In the genomic region with DNA sequence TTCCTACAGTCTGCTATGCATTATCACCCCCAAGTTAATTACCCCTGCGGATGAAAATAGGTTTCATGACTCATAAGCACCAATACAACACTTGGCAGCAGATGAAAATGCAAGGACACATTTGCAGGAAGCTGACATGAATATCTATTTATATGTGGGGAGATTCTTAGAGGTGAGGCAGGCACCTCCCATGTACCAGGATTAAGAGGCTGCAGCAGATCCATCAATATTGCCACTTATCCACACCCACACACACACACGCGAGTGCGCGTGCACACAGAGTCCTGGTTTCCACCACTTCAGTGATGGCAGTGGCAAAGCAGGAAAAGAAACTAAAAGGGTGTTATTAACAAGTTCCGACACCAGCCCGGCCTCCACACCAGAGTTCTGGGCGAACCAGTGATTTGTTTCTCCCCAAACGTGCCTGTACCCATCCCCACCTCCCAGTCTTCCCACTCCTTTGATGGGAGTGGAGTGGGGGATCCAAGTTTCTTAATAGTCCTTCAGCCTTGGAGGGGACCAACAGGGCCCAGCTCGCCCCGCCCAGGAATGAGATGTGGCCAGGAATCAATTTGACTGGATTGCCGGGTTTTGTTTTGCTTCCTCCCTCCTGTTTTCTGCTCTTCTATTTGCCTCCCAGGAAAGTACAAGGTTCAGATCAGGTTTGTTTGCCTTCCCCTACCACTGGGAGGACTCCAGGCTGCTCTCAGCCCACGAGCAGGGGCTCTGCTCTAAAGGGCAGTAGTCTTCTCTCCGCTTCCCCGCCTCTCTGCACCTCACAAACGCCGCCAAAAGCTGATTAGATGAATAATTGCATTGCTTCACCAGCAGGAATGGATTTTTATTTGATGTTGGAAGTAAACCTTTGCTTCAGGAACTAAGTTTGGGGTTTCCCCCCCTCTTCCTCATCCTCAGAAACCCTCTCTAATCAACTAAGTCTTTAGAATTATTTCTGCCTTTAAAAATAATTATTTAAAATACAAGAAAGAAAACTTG, we compare ENCODE assay signal across 1 cellular context.
A peak's percentile ranks its signal among the peaks of the same experiment; 100 is the strongest.
TF ChIP-seq lines count a peak whose summit lies in the region.

No MANE protein-coding gene starts in this region.

TF ChIP-seq in HepG2, 621 proteins besides CTCF, POLR2A, EP300 and RAD21 (continued from another document and continues in another):
- no peak for TF ChIP-seq GLI4 (CRISPR knock-in tag; IDR thresholded peaks at IDR 0.05; ENCODE audit: borderline replicate concordance)
- no peak for TF ChIP-seq ZNF556 (CRISPR knock-in tag; IDR thresholded peaks at IDR 0.05; ENCODE audit: borderline replicate concordance)
- no peak for TF ChIP-seq MAF1 (CRISPR knock-in tag; IDR thresholded peaks at IDR 0.05; ENCODE audit: borderline replicate concordance)
- TF ChIP-seq ZNF44 (CRISPR knock-in tag; IDR thresholded peaks at IDR 0.05): no peak
- peak; percentile 56; the same call in 1 of the 2 replicates for TF ChIP-seq MIXL1 (CRISPR knock-in tag; IDR thresholded peaks at IDR 0.05)
- peak; percentile 88 for TF ChIP-seq BCL6 (CRISPR knock-in tag; IDR thresholded peaks at IDR 0.05)
- TF ChIP-seq ZSCAN31 (CRISPR knock-in tag; IDR thresholded peaks at IDR 0.05; ENCODE audit: low read depth): 0 out of 2 replicates have a peak, but pooled peaks have one; percentile 52
- TF ChIP-seq, protein P1, sequence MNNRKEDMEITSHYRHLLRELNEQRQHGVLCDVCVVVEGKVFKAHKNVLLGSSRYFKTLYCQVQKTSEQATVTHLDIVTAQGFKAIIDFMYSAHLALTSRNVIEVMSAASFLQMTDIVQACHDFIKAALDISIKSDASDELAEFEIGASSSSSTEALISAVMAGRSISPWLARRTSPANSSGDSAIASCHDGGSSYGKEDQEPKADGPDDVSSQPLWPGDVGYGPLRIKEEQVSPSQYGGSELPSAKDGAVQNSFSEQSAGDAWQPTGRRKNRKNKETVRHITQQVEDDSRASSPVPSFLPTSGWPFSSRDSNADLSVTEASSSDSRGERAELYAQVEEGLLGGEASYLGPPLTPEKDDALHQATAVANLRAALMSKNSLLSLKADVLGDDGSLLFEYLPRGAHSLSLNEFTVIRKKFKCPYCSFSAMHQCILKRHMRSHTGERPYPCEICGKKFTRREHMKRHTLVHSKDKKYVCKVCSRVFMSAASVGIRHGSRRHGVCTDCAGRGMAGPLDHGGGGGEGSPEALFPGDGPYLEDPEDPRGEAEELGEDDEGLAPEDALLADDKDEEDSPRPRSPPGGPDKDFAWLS (CRISPR knock-in tag; IDR thresholded peaks at IDR 0.05; ENCODE audit: borderline replicate concordance): no peak
- TF ChIP-seq, protein P2, sequence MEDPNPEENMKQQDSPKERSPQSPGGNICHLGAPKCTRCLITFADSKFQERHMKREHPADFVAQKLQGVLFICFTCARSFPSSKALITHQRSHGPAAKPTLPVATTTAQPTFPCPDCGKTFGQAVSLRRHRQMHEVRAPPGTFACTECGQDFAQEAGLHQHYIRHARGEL (CRISPR knock-in tag; IDR thresholded peaks at IDR 0.05): no peak
- TF ChIP-seq HDAC2 (CRISPR knock-in tag; IDR thresholded peaks at IDR 0.05): peak; percentile 61; the same call in 1 of the 2 replicates
- peak; percentile 75 for TF ChIP-seq ASH2L (IDR thresholded peaks at IDR 0.05; ENCODE audit: insufficient read length, low read depth, low read length)
- TF ChIP-seq NR3C1 (CRISPR knock-in tag; IDR thresholded peaks at IDR 0.05): no peak
- TF ChIP-seq ZNF354B (CRISPR knock-in tag; IDR thresholded peaks at IDR 0.05): no peak
- 0 out of 2 replicates have a peak, but pooled peaks have one; percentile 58 for TF ChIP-seq ZSCAN21 (CRISPR knock-in tag; IDR thresholded peaks at IDR 0.05; ENCODE audit: borderline replicate concordance)
- no peak for TF ChIP-seq ZFP62 (CRISPR knock-in tag; IDR thresholded peaks at IDR 0.05)
- TF ChIP-seq ZSCAN30 (CRISPR knock-in tag; IDR thresholded peaks at IDR 0.05): no peak
- TF ChIP-seq, protein P3, sequence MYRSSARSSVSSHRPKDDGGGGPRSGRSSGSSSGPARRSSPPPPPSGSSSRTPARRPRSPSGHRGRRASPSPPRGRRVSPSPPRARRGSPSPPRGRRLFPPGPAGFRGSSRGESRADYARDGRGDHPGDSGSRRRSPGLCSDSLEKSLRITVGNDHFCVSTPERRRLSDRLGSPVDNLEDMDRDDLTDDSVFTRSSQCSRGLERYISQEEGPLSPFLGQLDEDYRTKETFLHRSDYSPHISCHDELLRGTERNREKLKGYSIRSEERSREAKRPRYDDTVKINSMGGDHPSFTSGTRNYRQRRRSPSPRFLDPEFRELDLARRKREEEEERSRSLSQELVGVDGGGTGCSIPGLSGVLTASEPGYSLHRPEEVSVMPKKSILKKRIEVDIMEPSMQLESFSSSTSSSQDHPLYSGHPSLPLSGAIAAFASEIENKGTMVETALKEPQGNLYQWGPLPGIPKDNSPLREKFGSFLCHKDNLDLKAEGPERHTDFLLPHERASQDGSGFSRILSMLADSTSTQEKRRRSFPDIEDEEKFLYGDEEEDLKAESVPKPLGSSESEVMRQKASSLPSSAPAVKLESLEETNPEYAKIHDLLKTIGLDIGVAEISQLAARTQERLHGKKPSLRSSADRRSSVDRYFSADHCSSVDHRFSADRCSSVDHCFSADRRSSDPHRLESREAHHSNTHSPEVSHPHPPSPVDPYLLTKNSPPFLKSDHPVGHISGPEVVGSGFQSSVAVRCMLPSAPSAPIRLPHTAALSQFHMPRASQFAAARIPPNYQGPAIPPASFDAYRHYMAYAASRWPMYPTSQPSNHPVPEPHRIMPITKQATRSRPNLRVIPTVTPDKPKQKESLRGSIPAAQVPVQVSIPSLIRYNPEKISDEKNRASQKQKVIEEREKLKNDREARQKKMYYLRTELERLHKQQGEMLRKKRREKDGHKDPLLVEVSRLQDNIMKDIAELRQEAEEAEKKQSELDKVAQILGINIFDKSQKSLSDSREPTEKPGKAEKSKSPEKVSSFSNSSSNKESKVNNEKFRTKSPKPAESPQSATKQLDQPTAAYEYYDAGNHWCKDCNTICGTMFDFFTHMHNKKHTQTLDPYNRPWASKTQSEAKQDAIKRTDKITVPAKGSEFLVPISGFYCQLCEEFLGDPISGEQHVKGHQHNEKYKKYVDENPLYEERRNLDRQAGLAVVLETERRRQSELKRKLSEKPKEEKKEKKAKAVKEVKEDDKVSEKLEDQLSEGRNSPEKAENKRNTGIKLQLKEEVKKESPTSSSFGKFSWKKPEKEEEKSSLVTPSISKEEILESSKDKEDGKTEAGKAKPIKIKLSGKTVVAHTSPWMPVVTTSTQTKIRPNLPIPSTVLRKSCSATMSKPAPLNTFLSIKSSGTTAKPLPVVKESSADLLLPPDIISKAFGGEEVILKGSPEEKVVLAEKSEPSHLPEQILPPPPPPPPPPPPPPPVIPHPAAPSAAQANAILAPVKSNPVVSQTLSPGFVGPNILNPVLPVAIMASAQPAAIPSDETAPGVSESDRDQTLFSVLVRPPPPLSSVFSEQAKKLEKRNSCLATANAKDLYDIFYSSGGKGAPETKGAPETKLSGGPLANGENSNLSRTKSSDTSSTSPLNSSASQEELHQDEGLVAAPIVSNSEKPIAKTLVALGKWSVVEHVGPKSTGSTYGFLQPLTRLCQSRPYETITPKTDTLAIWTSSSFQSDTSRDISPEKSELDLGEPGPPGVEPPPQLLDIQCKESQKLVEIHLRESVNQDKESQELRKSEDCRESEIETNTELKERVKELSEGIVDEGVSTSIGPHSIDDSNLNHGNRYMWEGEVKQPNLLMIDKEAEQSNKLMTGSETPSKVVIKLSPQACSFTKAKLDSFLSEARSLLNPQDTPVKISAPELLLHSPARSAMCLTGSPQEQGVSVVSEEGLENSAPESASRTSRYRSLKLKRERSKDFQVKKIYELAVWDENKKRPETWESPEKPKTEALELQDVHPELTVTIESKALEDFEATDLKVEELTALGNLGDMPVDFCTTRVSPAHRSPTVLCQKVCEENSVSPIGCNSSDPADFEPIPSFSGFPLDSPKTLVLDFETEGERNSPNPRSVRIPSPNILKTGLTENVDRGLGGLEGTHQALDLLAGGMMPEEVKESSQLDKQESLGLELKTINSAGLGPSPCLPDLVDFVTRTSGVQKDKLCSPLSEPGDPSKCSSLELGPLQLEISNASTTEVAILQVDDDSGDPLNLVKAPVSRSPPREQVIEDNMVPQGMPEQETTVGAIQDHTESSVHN (CRISPR knock-in tag; IDR thresholded peaks at IDR 0.05): no peak
- TF ChIP-seq, protein P4, sequence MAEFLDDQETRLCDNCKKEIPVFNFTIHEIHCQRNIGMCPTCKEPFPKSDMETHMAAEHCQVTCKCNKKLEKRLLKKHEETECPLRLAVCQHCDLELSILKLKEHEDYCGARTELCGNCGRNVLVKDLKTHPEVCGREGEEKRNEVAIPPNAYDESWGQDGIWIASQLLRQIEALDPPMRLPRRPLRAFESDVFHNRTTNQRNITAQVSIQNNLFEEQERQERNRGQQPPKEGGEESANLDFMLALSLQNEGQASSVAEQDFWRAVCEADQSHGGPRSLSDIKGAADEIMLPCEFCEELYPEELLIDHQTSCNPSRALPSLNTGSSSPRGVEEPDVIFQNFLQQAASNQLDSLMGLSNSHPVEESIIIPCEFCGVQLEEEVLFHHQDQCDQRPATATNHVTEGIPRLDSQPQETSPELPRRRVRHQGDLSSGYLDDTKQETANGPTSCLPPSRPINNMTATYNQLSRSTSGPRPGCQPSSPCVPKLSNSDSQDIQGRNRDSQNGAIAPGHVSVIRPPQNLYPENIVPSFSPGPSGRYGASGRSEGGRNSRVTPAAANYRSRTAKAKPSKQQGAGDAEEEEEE (CRISPR knock-in tag; IDR thresholded peaks at IDR 0.05; ENCODE audit: borderline replicate concordance): no peak
- no peak for TF ChIP-seq SRSF1 (optimal IDR thresholded peaks at IDR 0.05; ENCODE audit: low read depth, low read length)
- peak; percentile 73; the same call in 1 of the 2 replicates for TF ChIP-seq GFI1 (CRISPR knock-in tag; IDR thresholded peaks at IDR 0.05; ENCODE audit: borderline replicate concordance)
- TF ChIP-seq, protein P5, sequence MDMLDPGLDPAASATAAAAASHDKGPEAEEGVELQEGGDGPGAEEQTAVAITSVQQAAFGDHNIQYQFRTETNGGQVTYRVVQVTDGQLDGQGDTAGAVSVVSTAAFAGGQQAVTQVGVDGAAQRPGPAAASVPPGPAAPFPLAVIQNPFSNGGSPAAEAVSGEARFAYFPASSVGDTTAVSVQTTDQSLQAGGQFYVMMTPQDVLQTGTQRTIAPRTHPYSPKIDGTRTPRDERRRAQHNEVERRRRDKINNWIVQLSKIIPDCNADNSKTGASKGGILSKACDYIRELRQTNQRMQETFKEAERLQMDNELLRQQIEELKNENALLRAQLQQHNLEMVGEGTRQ (IDR thresholded peaks at IDR 0.05; ENCODE audit: low read depth, low read length): no peak
- TF ChIP-seq, protein P5 (CRISPR knock-in tag; IDR thresholded peaks at IDR 0.05; ENCODE audit: borderline replicate concordance): no peak
- TF ChIP-seq, protein P6, sequence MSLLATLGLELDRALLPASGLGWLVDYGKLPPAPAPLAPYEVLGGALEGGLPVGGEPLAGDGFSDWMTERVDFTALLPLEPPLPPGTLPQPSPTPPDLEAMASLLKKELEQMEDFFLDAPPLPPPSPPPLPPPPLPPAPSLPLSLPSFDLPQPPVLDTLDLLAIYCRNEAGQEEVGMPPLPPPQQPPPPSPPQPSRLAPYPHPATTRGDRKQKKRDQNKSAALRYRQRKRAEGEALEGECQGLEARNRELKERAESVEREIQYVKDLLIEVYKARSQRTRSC (CRISPR knock-in tag; IDR thresholded peaks at IDR 0.05; ENCODE audit: low read depth): no peak
- TF ChIP-seq LCORL (IDR thresholded peaks at IDR 0.05): no peak
- TF ChIP-seq LCORL (CRISPR knock-in tag; IDR thresholded peaks at IDR 0.05): peak; percentile 88
- TF ChIP-seq STAT5B (CRISPR knock-in tag; IDR thresholded peaks at IDR 0.05): no peak
- TF ChIP-seq, protein P7, sequence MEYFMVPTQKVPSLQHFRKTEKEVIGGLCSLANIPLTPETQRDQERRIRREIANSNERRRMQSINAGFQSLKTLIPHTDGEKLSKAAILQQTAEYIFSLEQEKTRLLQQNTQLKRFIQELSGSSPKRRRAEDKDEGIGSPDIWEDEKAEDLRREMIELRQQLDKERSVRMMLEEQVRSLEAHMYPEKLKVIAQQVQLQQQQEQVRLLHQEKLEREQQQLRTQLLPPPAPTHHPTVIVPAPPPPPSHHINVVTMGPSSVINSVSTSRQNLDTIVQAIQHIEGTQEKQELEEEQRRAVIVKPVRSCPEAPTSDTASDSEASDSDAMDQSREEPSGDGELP (IDR thresholded peaks at IDR 0.05; ENCODE audit: borderline replicate concordance, low read depth): peak; percentile 64; the same call in 1 of the 2 replicates
- TF ChIP-seq, protein P8, sequence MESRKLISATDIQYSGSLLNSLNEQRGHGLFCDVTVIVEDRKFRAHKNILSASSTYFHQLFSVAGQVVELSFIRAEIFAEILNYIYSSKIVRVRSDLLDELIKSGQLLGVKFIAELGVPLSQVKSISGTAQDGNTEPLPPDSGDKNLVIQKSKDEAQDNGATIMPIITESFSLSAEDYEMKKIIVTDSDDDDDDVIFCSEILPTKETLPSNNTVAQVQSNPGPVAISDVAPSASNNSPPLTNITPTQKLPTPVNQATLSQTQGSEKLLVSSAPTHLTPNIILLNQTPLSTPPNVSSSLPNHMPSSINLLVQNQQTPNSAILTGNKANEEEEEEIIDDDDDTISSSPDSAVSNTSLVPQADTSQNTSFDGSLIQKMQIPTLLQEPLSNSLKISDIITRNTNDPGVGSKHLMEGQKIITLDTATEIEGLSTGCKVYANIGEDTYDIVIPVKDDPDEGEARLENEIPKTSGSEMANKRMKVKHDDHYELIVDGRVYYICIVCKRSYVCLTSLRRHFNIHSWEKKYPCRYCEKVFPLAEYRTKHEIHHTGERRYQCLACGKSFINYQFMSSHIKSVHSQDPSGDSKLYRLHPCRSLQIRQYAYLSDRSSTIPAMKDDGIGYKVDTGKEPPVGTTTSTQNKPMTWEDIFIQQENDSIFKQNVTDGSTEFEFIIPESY (CRISPR knock-in tag; IDR thresholded peaks at IDR 0.05): no peak
- no peak for TF ChIP-seq RFX1 (IDR thresholded peaks at IDR 0.05)
- TF ChIP-seq, protein P9, sequence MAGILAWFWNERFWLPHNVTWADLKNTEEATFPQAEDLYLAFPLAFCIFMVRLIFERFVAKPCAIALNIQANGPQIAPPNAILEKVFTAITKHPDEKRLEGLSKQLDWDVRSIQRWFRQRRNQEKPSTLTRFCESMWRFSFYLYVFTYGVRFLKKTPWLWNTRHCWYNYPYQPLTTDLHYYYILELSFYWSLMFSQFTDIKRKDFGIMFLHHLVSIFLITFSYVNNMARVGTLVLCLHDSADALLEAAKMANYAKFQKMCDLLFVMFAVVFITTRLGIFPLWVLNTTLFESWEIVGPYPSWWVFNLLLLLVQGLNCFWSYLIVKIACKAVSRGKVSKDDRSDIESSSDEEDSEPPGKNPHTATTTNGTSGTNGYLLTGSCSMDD (CRISPR knock-in tag; IDR thresholded peaks at IDR 0.05): no peak
- TF ChIP-seq ZKSCAN1 (IDR thresholded peaks at IDR 0.05; ENCODE audit: low read length): no peak
- 0 out of 2 replicates have a peak, but pooled peaks have one; percentile 27 for TF ChIP-seq HOXD1 (CRISPR knock-in tag; IDR thresholded peaks at IDR 0.05)
- TF ChIP-seq KMT2A (CRISPR knock-in tag; IDR thresholded peaks at IDR 0.05): no peak; the same call in 1 of the 2 replicates
- peak; percentile 37; the same call in 1 of the 2 replicates for TF ChIP-seq ZMAT3 (CRISPR knock-in tag; conservative IDR thresholded peaks at IDR 0.05)
- no peak for TF ChIP-seq SOX13 (IDR thresholded peaks at IDR 0.05)
- peak in 1 of 2 experiments; percentile 80; a peak in 2 of 4 replicates for TF ChIP-seq SOX13 (CRISPR knock-in tag; conservative IDR thresholded peaks at IDR 0.05 in 1 of 2, IDR thresholded peaks at IDR 0.05 in 1 of 2)
- peak; percentile 73; the same call in 1 of the 2 replicates for TF ChIP-seq MTA1 (CRISPR knock-in tag; IDR thresholded peaks at IDR 0.05; ENCODE audit: borderline replicate concordance)
